ENCODE assay signal across 23 cellular contexts in the genomic region with DNA sequence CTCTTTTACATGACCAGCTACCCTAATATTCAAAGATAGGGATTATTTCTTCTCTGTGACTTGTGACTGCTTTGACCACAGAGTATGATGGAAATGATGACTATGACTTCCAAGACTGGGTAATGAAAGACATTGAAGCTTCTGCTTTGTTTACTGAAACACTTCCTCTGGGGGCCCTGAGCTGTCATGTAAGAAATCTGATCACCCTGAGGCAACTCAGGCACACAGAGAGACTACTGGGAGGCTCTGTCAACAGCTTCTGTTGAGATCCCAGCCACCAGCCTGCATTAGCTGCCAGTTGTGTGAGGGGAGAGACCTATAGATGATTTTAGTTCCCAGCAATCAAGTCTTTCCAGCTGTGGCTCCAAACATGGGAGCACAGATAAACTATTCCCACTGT.
A peak's percentile ranks its signal among the peaks of the same experiment; 100 is the strongest.
DNase-seq lines count a peak whose midpoint lies in the region; ATAC-seq, FAIRE-seq and TF ChIP-seq lines count a peak whose summit lies in the region.
"Had no signal": no experiment of that assay in that cellular context is flagged by ENCODE, and none has a peak within 500 bp of the region (broad histone marks: within the 10 kb centered on the region; RNA-seq: fewer than 3 reads in every experiment).

No MANE protein-coding gene starts in this region.

- H3K27ac Mint-ChIP-seq in MCF 10A (ENCODE audit: low read depth, unreplicated experiment) = no peak overlapping the region
- H3K27ac Mint-ChIP-seq: activated naive CD8-positive, alpha-beta T cell treated with anti-CD3 and anti-CD28 coated beads, Interleukin-2, amount 10 ng/mL, durations not matched to agents 7 days and 5 days; CD4-positive, alpha-beta T cell; dendritic cell treated with granulocyte-macrophage colony-stimulating factor and Interleukin-4, amounts not matched to agents 40 ng/mL and 50 ng/mL, for 4 days; H9; type B pancreatic cell had no signal

- FAIRE-seq in HTR-8/SVneo (lab: Jason Lieb, UNC) = no peak
- FAIRE-seq: bronchial epithelial cell, GM19239, pancreas had no signal

- ATAC-seq in HG03442 (IDR thresholded peaks at IDR 0.05; ENCODE audit: unreplicated experiment) (no peak), GM21717 (IDR thresholded peaks at IDR 0.05; ENCODE audit: unreplicated experiment) (no peak)
- ATAC-seq: lower lobe of right lung; right lobe of liver; stimulated activated naive CD8-positive, alpha-beta T cell treated with anti-CD3 and anti-CD28 coated beads, Interleukin-15, Interleukin-2, amounts not matched to agents 100 U/mL and 50 U/mL, for 24 hours had no signal

- POLR2A ChIA-PET in MCF 10A (lab: Yijun Ruan, JAX) = no interaction called here

- H3K9me3 Mint-ChIP-seq in MCF 10A (ENCODE audit: unreplicated experiment) = peaks cover 7% of the 10 kb centered on the region
- H3K9me3 Mint-ChIP-seq: activated naive CD8-positive, alpha-beta T cell treated with anti-CD3 and anti-CD28 coated beads, Interleukin-2, amount 10 ng/mL, durations not matched to agents 7 days and 5 days; CD4-positive, alpha-beta T cell; dendritic cell treated with granulocyte-macrophage colony-stimulating factor and Interleukin-4, amounts not matched to agents 40 ng/mL and 50 ng/mL, for 4 days; H9 had no signal

- intact Hi-C loops in head of caudate nucleus (cut with DNase I) = no loop called here
- intact Hi-C loops in MCF 10A (cut with micrococcal nuclease) = no loop called here

- no peak overlapping the region for H3K4me3 Mint-ChIP-seq in MCF 10A (ENCODE audit: unreplicated experiment)
- H3K4me3 Mint-ChIP-seq: activated naive CD8-positive, alpha-beta T cell treated with anti-CD3 and anti-CD28 coated beads, Interleukin-2, amount 10 ng/mL, durations not matched to agents 7 days and 5 days; CD4-positive, alpha-beta T cell; dendritic cell treated with granulocyte-macrophage colony-stimulating factor and Interleukin-4, amounts not matched to agents 40 ng/mL and 50 ng/mL, for 4 days; H9; type B pancreatic cell had no signal

- BruUV-seq in MCF 10A (replicated peaks; lab: Mats Ljungman, UMichigan) = no TSS peak

- H3K27me3 Mint-ChIP-seq in MCF 10A (ENCODE audit: insufficient read depth, unreplicated experiment) = no peaks in the 10 kb centered on the region
- H3K27me3 Mint-ChIP-seq: activated naive CD8-positive, alpha-beta T cell treated with anti-CD3 and anti-CD28 coated beads, Interleukin-2, amount 10 ng/mL, durations not matched to agents 7 days and 5 days; dendritic cell treated with granulocyte-macrophage colony-stimulating factor and Interleukin-4, amounts not matched to agents 40 ng/mL and 50 ng/mL, for 4 days; type B pancreatic cell had no signal

- no peaks in the 10 kb centered on the region for H3K36me3 Mint-ChIP-seq in MCF 10A (ENCODE audit: insufficient read depth, unreplicated experiment)
- H3K36me3 Mint-ChIP-seq: activated naive CD8-positive, alpha-beta T cell treated with anti-CD3 and anti-CD28 coated beads, Interleukin-2, amount 10 ng/mL, durations not matched to agents 7 days and 5 days; type B pancreatic cell had no signal

- peaks cover 7% of the 10 kb centered on the region for H3K4me1 Mint-ChIP-seq in MCF 10A (ENCODE audit: insufficient read depth, unreplicated experiment)
- H3K4me1 Mint-ChIP-seq: activated naive CD8-positive, alpha-beta T cell treated with anti-CD3 and anti-CD28 coated beads, Interleukin-2, amount 10 ng/mL, durations not matched to agents 7 days and 5 days had no signal

- peak; percentile 27 for DNase-seq in COR-L47 (lab: John Stamatoyannopoulos, UW)
- peak; percentile 10 for DNase-seq in HTR-8/SVneo (ENCODE audit: insufficient read length, low spot score)
- peak; percentile 96 for DNase-seq in NCI-H69 (lab: John Stamatoyannopoulos, UW)
- DNase-seq in iris pigment epithelial cell (ENCODE audit: low read depth) = peak; percentile 38
- DNase-seq in head of caudate nucleus = no peak
- no peak for DNase-seq in MCF 10A (ENCODE audit: unreplicated experiment)
- DNase-seq: activated CD4-positive, CD25-positive, alpha-beta regulatory T cell treated with anti-CD3 and anti-CD28 coated beads, Interleukin-2, amount 50 U/mL, for 72 hours; activated naive CD8-positive, alpha-beta T cell treated with anti-CD3 and anti-CD28 coated beads, Interleukin-2, amount 10 ng/mL, durations not matched to agents 7 days and 5 days; CD4-positive, alpha-beta T cell; H9; KG1; lower lobe of right lung; NCI-H1436; NCI-H524; pancreas; right lobe of liver; stimulated activated naive CD8-positive, alpha-beta T cell treated with anti-CD3 and anti-CD28 coated beads, Interleukin-15, Interleukin-2, amounts not matched to agents 100 U/mL and 50 U/mL, for 24 hours had no signal

- no peak for TF ChIP-seq CTCF in MCF 10A (IDR thresholded peaks at IDR 0.05; ENCODE audit: unreplicated experiment)

- CTCF ChIA-PET in MCF 10A (lab: Yijun Ruan, JAX) = interaction anchor here (0.6 to 1.9 kb wide), 4 partner anchors 9 to 700 kb away, joined by 3 to 6 read pairs (median 4); no protein-coding TSS in a partner anchor

Comparison
In these comparisons a context has a peak if more than half of its experiments do, and no peak if none do; other contexts are left out.
1. DNase-seq: peak in COR-L47 (single experiment), HTR-8/SVneo (single experiment), NCI-H69 (single experiment) and iris pigment epithelial cell (single experiment); none in head of caudate nucleus (0 of 42) and MCF 10A (single experiment).